Comparison of ENCODE assay signal across 24 cellular contexts in the genomic region with DNA sequence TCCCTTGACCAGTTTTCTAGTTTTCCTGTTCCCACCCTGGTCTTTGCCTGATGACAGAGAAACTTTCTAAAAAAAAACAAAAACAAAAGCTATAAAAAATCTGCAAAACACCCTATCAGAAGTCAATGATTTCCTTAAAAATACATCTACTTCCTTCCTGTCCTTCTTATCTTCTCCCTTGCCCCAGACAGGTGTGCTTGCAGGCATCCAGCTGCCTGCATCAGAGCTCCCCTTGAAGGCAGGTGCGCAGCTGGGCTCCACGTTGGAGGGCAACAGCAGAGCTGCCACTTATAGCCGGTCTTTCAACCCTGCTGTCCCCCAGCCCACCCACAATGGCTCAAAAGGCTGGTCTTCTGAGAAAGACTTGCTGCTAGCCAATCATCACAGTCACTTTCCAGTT. TPM values are rescaled to one million over a fixed set of nuclear protein-coding genes. Genes with fewer than 3 reads are reported as not detected.
A peak's percentile ranks its signal among the peaks of the same experiment; 100 is the strongest.
DNase-seq lines count a peak whose midpoint lies in the region; ATAC-seq and TF ChIP-seq lines count a peak whose summit lies in the region.
"Had no signal": no experiment of that assay in that cellular context is flagged by ENCODE, and none has a peak within 500 bp of the region (broad histone marks: within the 10 kb centered on the region; RNA-seq: fewer than 3 reads in every experiment).

No MANE protein-coding gene starts in this region.

- no peak for TF ChIP-seq CTCF in CD4-positive, alpha-beta T cell (IDR thresholded peaks at IDR 0.05)
- TF ChIP-seq CTCF in OCI-LY7 (conservative IDR thresholded peaks at IDR 0.05; ENCODE audit: low read length) (no peak), glutamatergic neuron (IDR thresholded peaks at IDR 0.05; ENCODE audit: partially characterized antibody, unreplicated experiment) (no peak), esophagus muscularis mucosa (IDR thresholded peaks at IDR 0.05) (no peak)

- H3K9ac ChIP-seq in BLaER1 = no peak overlapping the region

- H3K4me3 ChIP-seq in BLaER1 (no peak overlapping the region), OCI-LY7 (ENCODE audit: low read depth, low read length, poor library complexity, severe bottlenecking) (peak overlapping the region; percentile 6), esophagus muscularis mucosa (no peak overlapping the region), H7 (ENCODE audit: insufficient read depth, low read depth, low read length) (no peak overlapping the region)
- H3K4me3 ChIP-seq: PC-9 had no signal

- intact Hi-C loops in CD4-positive, alpha-beta T cell (cut with DNase I, micrococcal nuclease) = no loop called here
- intact Hi-C loops in OCI-LY7 (cut with micrococcal nuclease; ENCODE audit: unreplicated experiment) (loop anchor here (10.0 kb wide), 1 partner anchor 231 kb away; a partner anchor contains a TSS), esophagus muscularis mucosa (cut with DNase I) (no loop called here)

- TF ChIP-seq EP300 in esophagus muscularis mucosa (IDR thresholded peaks at IDR 0.05) = no peak

- H3K4me1 ChIP-seq in BLaER1 (peaks cover 29% of the 10 kb centered on the region), OCI-LY7 (ENCODE audit: insufficient read depth, low read length, poor library complexity, severe bottlenecking) (peaks cover 22% of the 10 kb centered on the region), esophagus muscularis mucosa (no peaks in the 10 kb centered on the region)

- peak overlapping the region; percentile 72 for H3K4me2 ChIP-seq in BLaER1
- peak overlapping the region; percentile 50 for H3K4me2 ChIP-seq in OCI-LY7 (ENCODE audit: low read length)
- H3K4me2 ChIP-seq: PC-9 had no signal

- WGBS in esophagus muscularis mucosa = 79% methylated on average over 3 of the region's 3 CpGs

- BruUV-seq in OCI-LY7 (replicated peaks; lab: Mats Ljungman, UMichigan) = no TSS peak

- DNase-seq in CD4-positive, alpha-beta T cell = no peak
- DNase-seq in OCI-LY7 (ENCODE audit: low spot score) (peak; percentile 60), glutamatergic neuron (no peak), substantia nigra (lab: John Stamatoyannopoulos, UW) (no peak), esophagus muscularis mucosa (ENCODE audit: extremely low spot score) (no peak), H7 (no peak)
- DNase-seq: C1 segment of cervical spinal cord, DMS79 treated with DMSO at 0.1 percent for 48 hours, H9, NCI-H1092 treated with DMSO at 0.1 percent for 48 hours, NCI-H1694, NCI-H510A treated with DMSO at 0.1 percent for 48 hours, NCI-H774, PC-9, SIG-M5 had no signal

- H3K27me3 ChIP-seq in BLaER1 (no peaks in the 10 kb centered on the region), esophagus muscularis mucosa (no peaks in the 10 kb centered on the region), H7 (ENCODE audit: control insufficient read depth, insufficient read depth, low read length) (no peaks in the 10 kb centered on the region)
- H3K27me3 ChIP-seq in CD4-positive, alpha-beta T cell (ENCODE audit: control insufficient read depth, insufficient read depth, low read length) = no peaks in the 10 kb centered on the region

- no peak for TF ChIP-seq POLR2A in esophagus muscularis mucosa (IDR thresholded peaks at IDR 0.05; ENCODE audit: low read depth)

- peaks cover 42% of the 10 kb centered on the region for H3K36me3 Mint-ChIP-seq in CD4-positive, alpha-beta T cell (ENCODE audit: low read depth)
- peaks cover 15% of the 10 kb centered on the region for H3K36me3 Mint-ChIP-seq in glutamatergic neuron (ENCODE audit: unreplicated experiment)

- no peak overlapping the region for H2AFZ ChIP-seq in OCI-LY7 (ENCODE audit: low read length)
- H2AFZ ChIP-seq: PC-9 had no signal

- H3K9me3 ChIP-seq in BLaER1 = peaks cover 7% of the 10 kb centered on the region; the same call in 1 of the 2 replicates
- no peaks in the 10 kb centered on the region for H3K9me3 ChIP-seq in CD4-positive, alpha-beta T cell (ENCODE audit: control insufficient read depth, low read length)
- H3K9me3 ChIP-seq in OCI-LY7 (ENCODE audit: low read length) = no peaks in the 10 kb centered on the region
- H3K9me3 ChIP-seq in esophagus muscularis mucosa = no peaks in the 10 kb centered on the region

- H3K4me1 Mint-ChIP-seq in CD4-positive, alpha-beta T cell (ENCODE audit: low read depth) = peaks cover 19% of the 10 kb centered on the region
- peaks cover 26% of the 10 kb centered on the region for H3K4me1 Mint-ChIP-seq in glutamatergic neuron (ENCODE audit: low read depth, unreplicated experiment)

- H3K9me3 Mint-ChIP-seq in CD4-positive, alpha-beta T cell = peaks cover 2% of the 10 kb centered on the region
- H3K9me3 Mint-ChIP-seq in glutamatergic neuron (ENCODE audit: unreplicated experiment) = peaks cover 12% of the 10 kb centered on the region

- no peaks in the 10 kb centered on the region for H3K9me2 ChIP-seq in OCI-LY7 (ENCODE audit: insufficient read depth, low read length)

- H3K79me2 ChIP-seq in OCI-LY7 (ENCODE audit: insufficient read depth, low read depth, low read length) = no peaks in the 10 kb centered on the region

- H3K27ac ChIP-seq in BLaER1 (peak overlapping the region; percentile 58), OCI-LY7 (ENCODE audit: low read depth, low read length, poor library complexity, severe bottlenecking) (no peak overlapping the region), substantia nigra (ENCODE audit: low read depth, low read length, poor library complexity, severe bottlenecking) (no peak overlapping the region), esophagus muscularis mucosa (replicated peaks in 1 of 4) (no peak overlapping the region)
- H3K27ac ChIP-seq in CD4-positive, alpha-beta T cell (ENCODE audit: low read depth, low read length) = no peak overlapping the region
- H3K27ac ChIP-seq: HL-60, PC-9, RWPE1 had no signal

- no peaks in the 10 kb centered on the region for H4K20me1 ChIP-seq in BLaER1
- no peaks in the 10 kb centered on the region for H4K20me1 ChIP-seq in OCI-LY7 (ENCODE audit: insufficient read depth, low read length)

- CTCF ChIA-PET in CD4-positive, alpha-beta T cell (lab: Charles Lee) = no interaction called here
- CTCF ChIA-PET in OCI-LY7 (lab: Charles Lee; ENCODE audit: unreplicated experiment) = no interaction called here

- peaks cover 30% of the 10 kb centered on the region for H3K36me3 ChIP-seq in BLaER1
- no peaks in the 10 kb centered on the region for H3K36me3 ChIP-seq in OCI-LY7 (ENCODE audit: insufficient read depth, low read length)
- peaks cover 17 to 60% (median 30%) of the 10 kb centered on the region in 4 donors for H3K36me3 ChIP-seq in esophagus muscularis mucosa
- H3K36me3 ChIP-seq in H7 (replicated peaks; ENCODE audit: control insufficient read depth, insufficient read depth, low read length) = no peaks in the 10 kb centered on the region

- no peak overlapping the region for H3K4me3 Mint-ChIP-seq in CD4-positive, alpha-beta T cell
- H3K4me3 Mint-ChIP-seq in glutamatergic neuron (ENCODE audit: unreplicated experiment) = no peak overlapping the region
- H3K4me3 Mint-ChIP-seq: H9 had no signal

- H3K27me3 Mint-ChIP-seq in CD4-positive, alpha-beta T cell = no peaks in the 10 kb centered on the region
- H3K27me3 Mint-ChIP-seq in glutamatergic neuron (ENCODE audit: unreplicated experiment) = peaks cover 14% of the 10 kb centered on the region

- H3K27ac Mint-ChIP-seq in CD4-positive, alpha-beta T cell = peak overlapping the region; percentile 7
- H3K27ac Mint-ChIP-seq in glutamatergic neuron (ENCODE audit: unreplicated experiment) = peak overlapping the region; percentile 34

- POLR2A ChIA-PET in CD4-positive, alpha-beta T cell (lab: Charles Lee) = no interaction called here
- POLR2A ChIA-PET in OCI-LY7 (lab: Charles Lee) = interaction anchor here (0.7 kb wide), 1 partner anchor 259 kb away, joined by 3 read pairs; no protein-coding TSS in a partner anchor

- peak; percentile 37 for ATAC-seq in CD4-positive, alpha-beta T cell (ENCODE audit: poor library complexity)
- ATAC-seq in HG03520 (IDR thresholded peaks at IDR 0.05; ENCODE audit: unreplicated experiment) = no peak
- ATAC-seq: SK-N-SH treated with all-trans-retinoic acid at 6 μM for 48 hours had no signal

RNA-seq across cellular contexts. Expression of a gene that starts 29.8 kb away (rescaled TPM):
- total RNA-seq in CD4-positive, alpha-beta T cell = 1 to 10 TPM; 6.1 to 7.8 TPM
- total RNA-seq in OCI-LY7 (2014; rRNA removed; shearing (Covaris generic)) = 2.8 and 13.9 TPM in 2 replicates
- total RNA-seq in OCI-LY7 (2022) (3.8 and 5.5 TPM in 2 replicates), glutamatergic neuron (ENCODE audit: unreplicated experiment) (10.1 TPM), esophagus muscularis mucosa (10 to 100 TPM; 20.1 to 36.4 (median 26.3) TPM)
- 5.3 and 6.1 TPM in 2 replicates for total RNA-seq in H7 (2014; rRNA removed; shearing (Covaris generic))

RNA-seq across cellular contexts. Expression of a gene that starts 41.7 kb away (rescaled TPM):
- total RNA-seq in CD4-positive, alpha-beta T cell = not detected
- total RNA-seq in OCI-LY7 (2014; rRNA removed; shearing (Covaris generic)) = not detected in 2 replicates
- total RNA-seq in OCI-LY7 (2022) = not detected in 2 replicates
- total RNA-seq in glutamatergic neuron (ENCODE audit: unreplicated experiment) = not detected
- total RNA-seq in esophagus muscularis mucosa = under 1 TPM in 1 of 4 donors, not detected in 3; 0.11 TPM
- total RNA-seq in H7 (2014; rRNA removed; shearing (Covaris generic)) = not detected in 2 replicates
- total RNA-seq: A673, G401, H9, HT1080, M059J, PC-9 had no signal

RNA-seq across cellular contexts. Expression of a gene that starts 49.6 kb away (rescaled TPM):
- 10 to 100 TPM; 21.8 to 22.5 TPM for total RNA-seq in CD4-positive, alpha-beta T cell
- 2.3 and 4.7 TPM in 2 replicates for total RNA-seq in OCI-LY7 (2014; rRNA removed; shearing (Covaris generic))
- total RNA-seq in OCI-LY7 (2022) = 6.5 and 6.8 TPM in 2 replicates
- total RNA-seq in glutamatergic neuron (ENCODE audit: unreplicated experiment) = 17.8 TPM
- total RNA-seq in esophagus muscularis mucosa = 10 to 100 TPM; 27.0 to 51.3 (median 40.0) TPM
- 16.2 and 20.8 TPM in 2 replicates for total RNA-seq in H7 (2014; rRNA removed; shearing (Covaris generic))
